16 cellular contexts compared by ENCODE assay signal in the genomic region with DNA sequence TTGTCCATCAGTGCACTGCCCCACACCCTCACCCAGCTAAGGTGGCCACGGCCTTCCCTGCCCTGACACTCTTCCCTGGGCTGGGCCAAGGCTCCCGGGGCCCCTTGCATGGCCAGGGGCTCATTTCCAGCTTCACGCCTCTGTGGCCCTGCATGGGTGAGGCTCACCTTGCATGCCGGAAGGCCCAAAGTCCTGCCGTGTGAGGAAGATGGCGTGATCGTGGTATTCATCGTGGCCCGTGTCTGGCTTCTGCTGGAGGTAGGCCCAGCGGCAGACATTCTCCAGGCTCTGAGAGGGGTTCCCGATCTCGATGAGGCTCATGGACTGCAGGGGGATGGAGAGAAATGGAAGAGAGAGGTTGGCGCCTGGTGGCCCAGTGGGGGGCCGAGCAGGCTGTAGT.
"Had no signal": no experiment of that assay in that cellular context is flagged by ENCODE, and none has a peak within 500 bp of the region (broad histone marks: within the 10 kb centered on the region; RNA-seq: fewer than 3 reads in every experiment).

No MANE protein-coding gene starts in this region.

- H3K27ac ChIP-seq: hepatocyte, prostate gland, right atrium auricular region had no signal

- H2AFZ ChIP-seq: hepatocyte had no signal

- H3K4me1 Mint-ChIP-seq: activated CD4-positive, alpha-beta T cell treated with anti-CD3 and anti-CD28 coated beads, Interleukin-2, amount 10 ng/mL, durations not matched to agents 24 days and 14 days; stimulated activated memory B cell treated with anti-CD40 and anti-IgM and Interleukin-4, amounts not matched to agents 10 μg/mL and 1 μg/mL and 100 μg/mL, for 72 hours; T-cell had no signal

- H3K4me3 Mint-ChIP-seq: activated CD4-positive, alpha-beta T cell treated with anti-CD3 and anti-CD28 coated beads, Interleukin-2, amount 10 ng/mL, durations not matched to agents 24 days and 14 days; activated CD8-positive, alpha-beta T cell treated with anti-CD3 and anti-CD28 coated beads for 36 hours; activated T-cell treated with anti-CD3 and anti-CD28 coated beads, Interleukin-2, amount 50 U/mL, for 72 hours; stimulated activated memory B cell treated with anti-CD40 and anti-IgM and Interleukin-4, amounts not matched to agents 10 μg/mL and 1 μg/mL and 100 μg/mL, for 72 hours; T-cell had no signal

- DNase-seq: activated CD4-positive, alpha-beta T cell treated with anti-CD3 and anti-CD28 coated beads, Interleukin-2, amount 10 ng/mL, durations not matched to agents 24 days and 14 days; activated CD4-positive, CD25-positive, alpha-beta regulatory T cell; activated CD8-positive, alpha-beta T cell treated with anti-CD3 and anti-CD28 coated beads for 36 hours; activated gamma-delta T cell treated with Interleukin-2 at 50 U/mL for 16 hours; activated T-cell treated with anti-CD3 and anti-CD28 coated beads, Interleukin-2, amount 50 U/mL, for 72 hours; amniotic stem cell; stimulated activated CD4-positive, alpha-beta T cell treated with anti-CD3 and anti-CD28 coated beads, Interleukin-4, amount 100 ng/mL, for 24 hours; T-helper 9 cell had no signal

- H3K4me1 ChIP-seq: prostate gland, right atrium auricular region had no signal

- H3K9me3 ChIP-seq: prostate gland, right atrium auricular region had no signal

- H3K36me3 Mint-ChIP-seq: activated naive CD4-positive, alpha-beta T cell treated with anti-CD3 and anti-CD28 coated beads, Interleukin-2, amount 50 U/mL, for 72 hours; stimulated activated memory B cell treated with anti-CD40 and anti-IgM and Interleukin-4, amounts not matched to agents 10 μg/mL and 1 μg/mL and 100 μg/mL, for 72 hours; T-cell had no signal

- H3K27me3 Mint-ChIP-seq: activated CD4-positive, alpha-beta T cell treated with anti-CD3 and anti-CD28 coated beads, Interleukin-2, amount 10 ng/mL, durations not matched to agents 24 days and 14 days; activated CD8-positive, alpha-beta T cell treated with anti-CD3 and anti-CD28 coated beads for 36 hours; T-cell had no signal

- H3K27ac Mint-ChIP-seq: activated CD4-positive, alpha-beta T cell treated with anti-CD3 and anti-CD28 coated beads, Interleukin-2, amount 10 ng/mL, durations not matched to agents 24 days and 14 days; activated CD8-positive, alpha-beta T cell treated with anti-CD3 and anti-CD28 coated beads for 36 hours; activated naive CD4-positive, alpha-beta T cell treated with anti-CD3 and anti-CD28 coated beads, Interleukin-2, amount 50 U/mL, for 72 hours; activated T-cell treated with anti-CD3 and anti-CD28 coated beads, Interleukin-2, amount 50 U/mL, for 72 hours; stimulated activated memory B cell treated with anti-CD40 and anti-IgM and Interleukin-4, amounts not matched to agents 10 μg/mL and 1 μg/mL and 100 μg/mL, for 72 hours; T-cell had no signal

- H3K9me3 Mint-ChIP-seq: T-cell had no signal

- ATAC-seq: activated CD8-positive, alpha-beta T cell treated with anti-CD3 and anti-CD28 coated beads for 36 hours; activated naive CD4-positive, alpha-beta T cell treated with anti-CD3 and anti-CD28 coated beads, Interleukin-2, amount 50 U/mL, for 72 hours; activated T-cell treated with anti-CD3 and anti-CD28 coated beads, Interleukin-2, amount 50 U/mL, for 72 hours; SK-N-SH treated with all-trans-retinoic acid at 6 μM for 48 hours; stimulated activated memory B cell treated with anti-CD40 and anti-IgM and Interleukin-4, amounts not matched to agents 10 μg/mL and 1 μg/mL and 100 μg/mL, for 72 hours; T-cell had no signal

- H3K4me3 ChIP-seq: hepatocyte, prostate gland, right atrium auricular region, smooth muscle cell had no signal

- H3K27me3 ChIP-seq: hepatocyte, right atrium auricular region had no signal

- H3K4me2 ChIP-seq: hepatocyte, smooth muscle cell had no signal

- H3K36me3 ChIP-seq: prostate gland, right atrium auricular region had no signal
